ENCODE assay signal across 7 cellular contexts in the genomic region with DNA sequence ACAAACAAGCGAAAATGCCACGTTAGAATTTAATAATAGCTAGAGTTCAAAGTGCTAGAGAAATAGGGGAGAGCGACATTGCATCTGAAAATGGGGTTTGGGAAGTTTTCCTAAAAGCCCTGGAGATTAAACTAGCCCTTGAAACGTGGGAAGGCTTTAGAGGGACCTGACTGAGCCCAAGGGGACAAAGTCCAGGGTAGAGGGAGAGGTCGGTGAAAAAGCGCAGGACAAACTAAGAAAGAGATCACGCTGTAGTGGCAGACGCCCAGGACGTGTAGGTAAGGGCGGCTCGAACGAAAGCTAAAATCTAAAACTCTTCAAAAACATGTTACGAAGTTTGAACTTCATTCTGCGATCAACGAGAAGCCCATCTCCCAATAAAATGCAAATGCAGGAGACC. TPM values are rescaled to one million over a fixed set of nuclear protein-coding genes. Genes with fewer than 3 reads are reported as not detected.
A peak's percentile ranks its signal among the peaks of the same experiment; 100 is the strongest.
DNase-seq lines count a peak whose midpoint lies in the region.

No MANE protein-coding gene starts in this region.

- peaks cover 12% of the 10 kb centered on the region for H3K36me3 Mint-ChIP-seq in activated T-helper 2 cell treated with anti-CD3 and anti-CD28 coated beads, Interferon-gamma antibody, Interleukin-2, Interleukin-4, amounts not matched to agents 10 μg/mL and 5 μg/mL and 100 μg/mL, durations not matched to agents 14 hours and 24 hours and 36 hours (ENCODE audit: low read depth)
- no peaks in the 10 kb centered on the region for H3K36me3 Mint-ChIP-seq in immature natural killer cell

- H3K36me3 ChIP-seq in HUES6 (ENCODE audit: control insufficient read depth, insufficient read depth, low read length) (no peaks in the 10 kb centered on the region), stomach smooth muscle (ENCODE audit: control insufficient read depth in 2 of 2, insufficient read depth in 2 of 2, low read length in 2 of 2) (no peaks in the 10 kb centered on the region)
- no peaks in the 10 kb centered on the region for H3K36me3 ChIP-seq in effector memory CD4-positive, alpha-beta T cell (ENCODE audit: control insufficient read depth, insufficient read depth, low read length)

- peaks cover 2% of the 10 kb centered on the region for H3K27me3 Mint-ChIP-seq in activated T-helper 2 cell treated with anti-CD3 and anti-CD28 coated beads, Interferon-gamma antibody, Interleukin-2, Interleukin-4, amounts not matched to agents 10 μg/mL and 5 μg/mL and 100 μg/mL, durations not matched to agents 14 hours and 24 hours and 36 hours (ENCODE audit: low read depth)
- peaks cover 3 to 9% (median 8%) of the 10 kb centered on the region in 3 donors for H3K27me3 Mint-ChIP-seq in immature natural killer cell (ENCODE audit: low read depth in 3 of 3)

- H3K4me3 Mint-ChIP-seq in activated T-helper 2 cell treated with anti-CD3 and anti-CD28 coated beads, Interferon-gamma antibody, Interleukin-2, Interleukin-4, amounts not matched to agents 10 μg/mL and 5 μg/mL and 100 μg/mL, durations not matched to agents 14 hours and 24 hours and 36 hours (ENCODE audit: low read depth), result peak overlapping the region; percentile 79
- H3K4me3 Mint-ChIP-seq in immature natural killer cell, result peak overlapping the region; percentile 90 to 96 (median 94)

- intact Hi-C loops in activated T-helper 2 cell treated with anti-CD3 and anti-CD28 coated beads, Interferon-gamma antibody, Interleukin-2, Interleukin-4, amounts not matched to agents 10 μg/mL and 5 μg/mL and 100 μg/mL, durations not matched to agents 14 hours and 24 hours and 36 hours (cut with micrococcal nuclease), result loop anchor here (1.0 to 2.0 kb wide), 2 partner anchors 167 to 195 kb away; no protein-coding TSS in a partner anchor

- H3K9me3 ChIP-seq in HUES6 (ENCODE audit: control insufficient read depth, insufficient read depth, low read depth, low read length) (no peaks in the 10 kb centered on the region), stomach smooth muscle (ENCODE audit: control insufficient read depth in 2 of 2, low read length in 2 of 2) (no peaks in the 10 kb centered on the region)
- H3K9me3 ChIP-seq in effector memory CD4-positive, alpha-beta T cell (ENCODE audit: control insufficient read depth, low read length), result no peaks in the 10 kb centered on the region

- H3K27ac ChIP-seq in HUES6 (ENCODE audit: low read depth, low read length), result peak overlapping the region; percentile 71
- H3K27ac ChIP-seq in stomach smooth muscle (ENCODE audit: low read length), result peak overlapping the region; percentile 86
- no peak overlapping the region for H3K27ac ChIP-seq in effector memory CD4-positive, alpha-beta T cell (ENCODE audit: insufficient read depth, low read length, poor library complexity, severe bottlenecking)

- H3K9me3 Mint-ChIP-seq in activated T-helper 2 cell treated with anti-CD3 and anti-CD28 coated beads, Interferon-gamma antibody, Interleukin-2, Interleukin-4, amounts not matched to agents 10 μg/mL and 5 μg/mL and 100 μg/mL, durations not matched to agents 14 hours and 24 hours and 36 hours, result no peaks in the 10 kb centered on the region
- no peaks in the 10 kb centered on the region for H3K9me3 Mint-ChIP-seq in immature natural killer cell

- H3K4me1 Mint-ChIP-seq in activated T-helper 2 cell treated with anti-CD3 and anti-CD28 coated beads, Interferon-gamma antibody, Interleukin-2, Interleukin-4, amounts not matched to agents 10 μg/mL and 5 μg/mL and 100 μg/mL, durations not matched to agents 14 hours and 24 hours and 36 hours (ENCODE audit: low read depth), result peaks cover 13% of the 10 kb centered on the region
- peaks cover 13 to 29% of the 10 kb centered on the region in 2 donors for H3K4me1 Mint-ChIP-seq in immature natural killer cell

- H3K27me3 ChIP-seq in HUES6 (ENCODE audit: control insufficient read depth, insufficient read depth, low read length) (no peaks in the 10 kb centered on the region), stomach smooth muscle (ENCODE audit: control insufficient read depth in 1 of 2, insufficient read depth in 2 of 2, low read length in 2 of 2) (peaks cover 0 to 3% of the 10 kb centered on the region in 2 donors)
- no peaks in the 10 kb centered on the region for H3K27me3 ChIP-seq in effector memory CD4-positive, alpha-beta T cell (replicated peaks; ENCODE audit: control insufficient read depth, insufficient read depth, low read length, poor library complexity, severe bottlenecking)

- peaks cover 36% of the 10 kb centered on the region for H3K4me1 ChIP-seq in HUES6 (ENCODE audit: control insufficient read depth, insufficient read depth, low read length)
- H3K4me1 ChIP-seq in stomach smooth muscle (ENCODE audit: control insufficient read depth, insufficient read depth, low read length), result peaks cover 2% of the 10 kb centered on the region
- peaks cover 11% of the 10 kb centered on the region for H3K4me1 ChIP-seq in effector memory CD4-positive, alpha-beta T cell (ENCODE audit: control insufficient read depth, insufficient read depth, low read length, poor library complexity, severe bottlenecking)

- H3K27ac Mint-ChIP-seq in activated T-helper 2 cell treated with anti-CD3 and anti-CD28 coated beads, Interferon-gamma antibody, Interleukin-2, Interleukin-4, amounts not matched to agents 10 μg/mL and 5 μg/mL and 100 μg/mL, durations not matched to agents 14 hours and 24 hours and 36 hours, result peak overlapping the region; percentile 88
- no peak overlapping the region for H3K27ac Mint-ChIP-seq in immature natural killer cell

- H3K9ac ChIP-seq in HUES6 (ENCODE audit: low read length) (peak overlapping the region; percentile 58), stomach smooth muscle (ENCODE audit: low read length in 2 of 2) (peak overlapping the region; percentile 73 to 88)

- DNase-seq in activated T-helper 2 cell treated with anti-CD3 and anti-CD28 coated beads, Interferon-gamma antibody, Interleukin-2, Interleukin-4, amounts not matched to agents 10 μg/mL and 5 μg/mL and 100 μg/mL, durations not matched to agents 14 hours and 24 hours and 36 hours (ENCODE audit: low spot score), result no peak
- DNase-seq in immature natural killer cell (no peak), A172 (ENCODE audit: low spot score) (no peak), activated gamma-delta T cell (lab: John Stamatoyannopoulos, UW) (no peak)
- DNase-seq in effector memory CD4-positive, alpha-beta T cell, result no peak

- H3K4me3 ChIP-seq in HUES6 (ENCODE audit: low read depth, low read length), result peak overlapping the region; percentile 87
- peak overlapping the region; percentile 69 to 76 for H3K4me3 ChIP-seq in stomach smooth muscle (ENCODE audit: low read length in 2 of 2)
- H3K4me3 ChIP-seq in effector memory CD4-positive, alpha-beta T cell (ENCODE audit: insufficient read depth, low read depth, low read length, poor library complexity, severe bottlenecking), result no peak overlapping the region

RNA-seq across cellular contexts. Expression of a gene that starts 1.1 kb away (rescaled TPM):
- total RNA-seq in activated T-helper 2 cell treated with anti-CD3 and anti-CD28 coated beads, Interferon-gamma antibody, Interleukin-2, Interleukin-4, amounts not matched to agents 10 μg/mL and 5 μg/mL and 100 μg/mL, durations not matched to agents 14 hours and 24 hours and 36 hours, result 19.3 and 23.8 TPM in 2 replicates
- polyA plus RNA-seq in immature natural killer cell, result 1 to 10 TPM; 1.5 to 3.6 (median 2.9) TPM
- total RNA-seq in A172 (2014; rRNA removed; shearing (Covaris generic)), result 33.3 and 36.5 TPM in 2 replicates

RNA-seq across cellular contexts. Expression of a gene that starts 31.4 kb away (rescaled TPM):
- total RNA-seq in activated T-helper 2 cell treated with anti-CD3 and anti-CD28 coated beads, Interferon-gamma antibody, Interleukin-2, Interleukin-4, amounts not matched to agents 10 μg/mL and 5 μg/mL and 100 μg/mL, durations not matched to agents 14 hours and 24 hours and 36 hours, result not detected in 2 replicates
- polyA plus RNA-seq in immature natural killer cell, result not detected
- not detected in 2 replicates for total RNA-seq in A172 (2014; rRNA removed; shearing (Covaris generic))
